In the genomic region with DNA sequence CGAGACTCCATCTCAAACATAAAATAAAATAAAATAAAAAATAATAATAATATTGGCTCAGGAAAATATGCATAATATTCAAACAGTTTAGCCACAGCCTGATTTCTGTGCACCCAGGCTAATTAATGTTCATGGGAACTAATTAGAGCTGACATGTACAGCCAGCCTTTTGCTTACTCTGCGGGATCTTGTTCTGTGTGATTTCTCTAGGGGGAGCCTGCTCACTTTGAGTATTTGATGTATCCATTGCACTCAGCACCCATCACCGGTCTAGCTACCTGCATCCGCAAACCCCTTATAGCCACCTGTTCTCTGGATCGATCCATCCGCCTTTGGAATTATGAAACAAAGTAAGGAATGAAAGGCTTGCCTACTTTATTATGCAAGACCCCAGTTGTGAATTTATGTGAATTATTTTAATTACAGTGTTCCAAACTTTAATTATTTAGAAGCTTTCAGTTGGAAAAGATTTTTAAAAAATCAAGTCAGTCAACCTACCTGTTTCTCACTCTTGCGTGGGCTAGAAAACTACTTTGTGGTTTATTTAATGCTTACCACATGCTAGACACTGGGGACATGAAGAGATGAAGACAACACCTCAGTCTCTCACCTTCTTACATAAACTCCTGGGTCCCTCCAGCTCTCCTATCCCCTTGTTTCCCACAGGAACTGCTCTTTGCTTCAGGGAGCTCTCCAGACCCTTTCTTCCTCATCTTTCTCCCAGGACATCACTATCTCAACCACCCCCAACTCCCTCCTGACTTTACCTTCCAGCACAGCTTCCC, we compare ENCODE assay signal across 24 cellular contexts. TPM values are rescaled to one million over a fixed set of nuclear protein-coding genes. Genes with fewer than 3 reads are reported as not detected.
A peak's percentile ranks its signal among the peaks of the same experiment; 100 is the strongest.
DNase-seq lines count a peak whose midpoint lies in the region; ATAC-seq, FAIRE-seq and TF ChIP-seq lines count a peak whose summit lies in the region.
"Had no signal": no experiment of that assay in that cellular context is flagged by ENCODE, and none has a peak within 500 bp of the region (broad histone marks: within the 10 kb centered on the region; RNA-seq: fewer than 3 reads in every experiment).

No MANE protein-coding gene starts in this region.

- no peak for ATAC-seq in PC-3
- ATAC-seq in HG02938 (IDR thresholded peaks at IDR 0.05; ENCODE audit: unreplicated experiment), result no peak
- ATAC-seq: activated CD4-positive, CD25-positive, alpha-beta regulatory T cell treated with anti-CD3 and anti-CD28 coated beads, Interleukin-2, amount 50 U/mL, for 24 hours; activated CD8-positive, alpha-beta T cell treated with anti-CD3 and anti-CD28 coated beads, Interleukin-2, amount 10 ng/mL, durations not matched to agents 7 days and 5 days had no signal

- H3K36me3 ChIP-seq in PC-3 (ENCODE audit: low read depth, low read length) (no peaks in the 10 kb centered on the region), endothelial cell of umbilical vein (ENCODE audit: control insufficient read depth in 2 of 2, extremely low read depth in 1 of 2, insufficient read depth in 2 of 2, low read length in 2 of 2) (no peaks in the 10 kb centered on the region)
- H3K36me3 ChIP-seq: cardiac muscle cell had no signal

- H2AFZ ChIP-seq in H9 (ENCODE audit: low read length), result no peak overlapping the region
- H2AFZ ChIP-seq in PC-3 (ENCODE audit: low read length), result no peak overlapping the region
- no peak overlapping the region for H2AFZ ChIP-seq in endothelial cell of umbilical vein (ENCODE audit: low read depth, low read length)
- H2AFZ ChIP-seq: hepatocyte had no signal

- H2BK12ac ChIP-seq in H9 (ENCODE audit: insufficient read length, low read depth, low read length), result no peak overlapping the region

- intact Hi-C loops in PC-3 (cut with micrococcal nuclease), result no loop called here
- intact Hi-C loops in endothelial cell of umbilical vein (cut with micrococcal nuclease), result no loop called here

- no peak overlapping the region for H3K18ac ChIP-seq in H9 (ENCODE audit: insufficient read length, low read depth, low read length)

- H3K79me1 ChIP-seq in H9 (ENCODE audit: insufficient read depth, low read depth, low read length, poor library complexity, severe bottlenecking), result no peaks in the 10 kb centered on the region

- H3K4me2 ChIP-seq in H9 (ENCODE audit: insufficient read depth, insufficient read length, low read length), result no peak overlapping the region
- no peak overlapping the region for H3K4me2 ChIP-seq in PC-3 (ENCODE audit: low read length)
- H3K4me2 ChIP-seq in endothelial cell of umbilical vein (ENCODE audit: insufficient read depth, low read length), result no peak overlapping the region
- H3K4me2 ChIP-seq: hepatocyte had no signal

- H3K9ac ChIP-seq in H9 (ENCODE audit: extremely low read depth, insufficient read length, low read length) (no peak overlapping the region), PC-3 (ENCODE audit: low read length) (no peak overlapping the region), endothelial cell of umbilical vein (replicated peaks; ENCODE audit: extremely low read depth, insufficient read depth, low read length) (no peak overlapping the region)

- H3K56ac ChIP-seq in H9 (ENCODE audit: insufficient read length, low read depth, low read length), result no peak overlapping the region

- H3K4ac ChIP-seq in H9 (ENCODE audit: low read depth, low read length), result no peak overlapping the region

- no peak overlapping the region for H4K5ac ChIP-seq in H9 (ENCODE audit: insufficient read length, low read depth, low read length)

- H2BK5ac ChIP-seq in H9 (ENCODE audit: insufficient read length, low read length), result no peak overlapping the region

- POLR2A ChIA-PET in PC-3 (lab: Charles Lee; ENCODE audit: unreplicated experiment) (no interaction called here), endothelial cell of umbilical vein (lab: Charles Lee) (interaction anchor here (1.2 kb wide), 1 partner anchor 10 kb away, joined by 4 read pairs; no protein-coding TSS in a partner anchor), RWPE1 (lab: Yijun Ruan, JAX; ENCODE audit: low non-redundant PET) (interaction anchor here (0.8 kb wide), 1 partner anchor 285 kb away, joined by 3 read pairs; no protein-coding TSS in a partner anchor)

- H3K4me1 Mint-ChIP-seq in H9, result no peaks in the 10 kb centered on the region; a peak in 1 of 4 replicates
- H3K4me1 Mint-ChIP-seq: B cell had no signal

- H2BK15ac ChIP-seq in H9 (ENCODE audit: low read depth, low read length), result no peak overlapping the region

- no peaks in the 10 kb centered on the region for H3K23me2 ChIP-seq in H9 (ENCODE audit: insufficient read length, low read depth, low read length, poor library complexity, severe bottlenecking)

- no peaks in the 10 kb centered on the region for H3K9me2 ChIP-seq in PC-3 (replicated peaks; ENCODE audit: low read length)

- H3K27ac ChIP-seq in H9 (ENCODE audit: insufficient read length, low read depth, low read length) (no peak overlapping the region), PC-3 (ENCODE audit: low read length) (no peak overlapping the region), endothelial cell of umbilical vein (ENCODE audit: insufficient read depth, low read depth, low read length) (no peak overlapping the region), RWPE1 (no peak overlapping the region)
- H3K27ac ChIP-seq: cardiac muscle cell, hepatocyte had no signal

- peak; percentile 18 for FAIRE-seq in endothelial cell of umbilical vein (lab: Jason Lieb, UNC)

- H3F3A ChIP-seq in PC-3 (ENCODE audit: low read length, unreplicated experiment), result no peaks in the 10 kb centered on the region

- no peak overlapping the region for H4K8ac ChIP-seq in H9 (replicated peaks; ENCODE audit: insufficient read length, low read depth, low read length)

- TF ChIP-seq CTCF in H9 (conservative IDR thresholded peaks at IDR 0.05) (peak; percentile 33; the same call in 2 of the 3 replicates), PC-3 (conservative IDR thresholded peaks at IDR 0.05; ENCODE audit: low read depth, low read length) (0 out of 2 replicates have a peak, but pooled peaks have one; percentile 17), endothelial cell of umbilical vein (IDR thresholded peaks at IDR 0.05; ENCODE audit: extremely low read depth in 1 of 2, insufficient read depth in 1 of 2, low read depth in 1 of 2, low read length in 2 of 2) (no peak), RWPE1 (conservative IDR thresholded peaks at IDR 0.05; ENCODE audit: low read depth) (no peak)

- H3K27me3 ChIP-seq in H9 (ENCODE audit: insufficient read depth, low read length), result no peaks in the 10 kb centered on the region
- H3K27me3 ChIP-seq in PC-3 (ENCODE audit: low read length), result no peaks in the 10 kb centered on the region
- H3K27me3 ChIP-seq in endothelial cell of umbilical vein (ENCODE audit: control insufficient read depth in 2 of 2, insufficient read depth in 2 of 2, low read length in 2 of 2), result no peaks in the 10 kb centered on the region
- H3K27me3 ChIP-seq: cardiac muscle cell, hepatocyte had no signal

- no CpG with 5 or more reads among the region's 7 CpGs for WGBS in H9 (ENCODE audit: extremely low coverage, insufficient read length, low lambda C conversion rate)

- H3K4me3 ChIP-seq in PC-3 (ENCODE audit: low read length) (no peak overlapping the region), endothelial cell of umbilical vein (replicated peaks in 1 of 3; ENCODE audit: insufficient read depth in 1 of 3, low read depth in 1 of 3, low read length in 3 of 3) (no peak overlapping the region)
- H3K4me3 ChIP-seq: cardiac muscle cell, hepatocyte had no signal

- DNase-seq in DMS79 treated with DMSO at 0.1 percent for 48 hours (lab: John Stamatoyannopoulos, UW), result peak; percentile 3
- DNase-seq in DMS79 (lab: John Stamatoyannopoulos, UW), result no peak
- no peak for DNase-seq in H9
- DNase-seq in PC-3, result no peak
- no peak for DNase-seq in endothelial cell of umbilical vein (ENCODE audit: low read depth, low spot score)
- DNase-seq in NCI-H1694 treated with DMSO at 0.1 percent for 48 hours (lab: John Stamatoyannopoulos, UW), result no peak
- no peak for DNase-seq in RWPE1 (ENCODE audit: low spot score)
- DNase-seq: 8988T; activated CD8-positive, alpha-beta T cell treated with anti-CD3 and anti-CD28 coated beads, Interleukin-2, amount 10 ng/mL, durations not matched to agents 7 days and 5 days; activated T-cell treated with anti-CD3 and anti-CD28 coated beads, Interleukin-2, amount 50 U/mL, for 1 hour; amniotic stem cell; Caco-2; foreskin fibroblast; IMR-90; islet precursor cell; NCI-H2081 treated with DMSO at 0.1 percent for 48 hours; NK-92 treated with Interleukin-12 subunit alpha and Interleukin-12 subunit beta, amount 100 ng/mL, for 24 hours; nucleus accumbens; T1000 had no signal

- H3K14ac ChIP-seq in H9 (ENCODE audit: insufficient read depth, low read length), result no peak overlapping the region

- H3T11ph ChIP-seq in H9 (ENCODE audit: low read length), result no peak overlapping the region

- H3K36me3 Mint-ChIP-seq in H9 (ENCODE audit: insufficient read depth in 1 of 3, low read depth in 3 of 3), result no peaks in the 10 kb centered on the region

- no peak overlapping the region for H3K27ac Mint-ChIP-seq in H9
- H3K27ac Mint-ChIP-seq: activated CD8-positive, alpha-beta T cell treated with anti-CD3 and anti-CD28 coated beads, Interleukin-2, amount 10 ng/mL, durations not matched to agents 7 days and 5 days; B cell had no signal

- H3K79me2 ChIP-seq in H9 (ENCODE audit: insufficient read depth, low read length) (no peaks in the 10 kb centered on the region), PC-3 (ENCODE audit: low read length) (no peaks in the 10 kb centered on the region), endothelial cell of umbilical vein (ENCODE audit: control insufficient read depth, insufficient read depth, low read length) (no peaks in the 10 kb centered on the region)
- H3K79me2 ChIP-seq: hepatocyte had no signal

- H4K91ac ChIP-seq in H9 (ENCODE audit: insufficient read length, low read depth, low read length), result no peak overlapping the region

- H2AK5ac ChIP-seq in H9 (ENCODE audit: insufficient read length, low read length), result no peak overlapping the region

- no peaks in the 10 kb centered on the region for H3K9me3 ChIP-seq in H9 (ENCODE audit: control insufficient read depth, low read depth, low read length)
- H3K9me3 ChIP-seq in PC-3 (ENCODE audit: low read length), result peaks cover 12% of the 10 kb centered on the region
- no peaks in the 10 kb centered on the region for H3K9me3 ChIP-seq in endothelial cell of umbilical vein (replicated peaks; ENCODE audit: control insufficient read depth, insufficient read depth, low read length)

- no peak overlapping the region for H3K23ac ChIP-seq in H9 (ENCODE audit: insufficient read length, low read depth, low read length)

- CTCF ChIA-PET in PC-3 (lab: Charles Lee), result no interaction called here
- CTCF ChIA-PET in endothelial cell of umbilical vein (lab: Charles Lee), result interaction anchor here (1.2 to 2.1 kb wide), 4 partner anchors 9 to 29 kb away, joined by 3 to 8 read pairs (median 4); no protein-coding TSS in a partner anchor
- CTCF ChIA-PET in RWPE1 (lab: Yijun Ruan, JAX), result interaction anchor here (0.6 kb wide), 2 partner anchors 673 to 931 kb away, joined by 3 read pairs; no protein-coding TSS in a partner anchor

- no peaks in the 10 kb centered on the region for H3K27me3 Mint-ChIP-seq in H9 (ENCODE audit: low read depth)

- dilution Hi-C loops in endothelial cell of umbilical vein (cut with MboI; ENCODE audit: extremely low pct_ligation_motif_present, low sequenced_read_pairs), result no loop called here

- H3K4me1 ChIP-seq in H9 (ENCODE audit: insufficient read depth, low read length), result no peaks in the 10 kb centered on the region
- no peaks in the 10 kb centered on the region for H3K4me1 ChIP-seq in PC-3 (ENCODE audit: insufficient read depth, low read length)
- no peaks in the 10 kb centered on the region for H3K4me1 ChIP-seq in endothelial cell of umbilical vein (ENCODE audit: control insufficient read depth, extremely low read depth, insufficient read depth, low read length)
- H3K4me1 ChIP-seq: Caco-2 had no signal

- no peak for TF ChIP-seq POLR2A in endothelial cell of umbilical vein (IDR thresholded peaks at IDR 0.05; ENCODE audit: low read depth, low read length)

- H2BK20ac ChIP-seq in H9 (ENCODE audit: low read depth, low read length, poor library complexity, severe bottlenecking), result no peak overlapping the region

- H3K9me1 ChIP-seq in endothelial cell of umbilical vein (replicated peaks; ENCODE audit: control insufficient read depth, extremely low read depth, insufficient read depth, low read length), result no peaks in the 10 kb centered on the region

- no peak overlapping the region for H3K4me3 Mint-ChIP-seq in H9
- H3K4me3 Mint-ChIP-seq: activated CD8-positive, alpha-beta T cell treated with anti-CD3 and anti-CD28 coated beads, Interleukin-2, amount 10 ng/mL, durations not matched to agents 7 days and 5 days; B cell had no signal

- H2BK120ac ChIP-seq in H9 (ENCODE audit: low read depth, low read length, poor library complexity, severe bottlenecking), result no peak overlapping the region

- no peaks in the 10 kb centered on the region for H4K20me1 ChIP-seq in H9 (ENCODE audit: control insufficient read depth, insufficient read depth, insufficient read length)
- H4K20me1 ChIP-seq in PC-3 (ENCODE audit: low read length), result no peaks in the 10 kb centered on the region
- no peaks in the 10 kb centered on the region for H4K20me1 ChIP-seq in endothelial cell of umbilical vein (replicated peaks; ENCODE audit: control insufficient read depth, extremely low read depth, insufficient read depth, low read length)

- BruUV-seq in PC-3 (replicated peaks; lab: Mats Ljungman, UMichigan), result no TSS peak
- no TSS peak for BruUV-seq in endothelial cell of umbilical vein (replicated peaks; lab: Mats Ljungman, UMichigan)

- H3K9me3 Mint-ChIP-seq in H9, result no peaks in the 10 kb centered on the region; a peak in 1 of 5 replicates

RNA-seq across cellular contexts. Expression of gene CFAP57, which starts 25.4 kb away (rescaled TPM):
- total RNA-seq in H9 (2021) (0.11 and 0.33 TPM in 2 replicates), PC-3 (2014; rRNA removed) (1.2 and 2.6 TPM in 2 replicates), endothelial cell of umbilical vein (0.28 and 0.88 TPM in 2 replicates)
- polyA plus RNA-seq in endothelial cell of umbilical vein, result 0.83 and 0.91 TPM in 2 replicates
- polyA plus RNA-seq in endothelial cell of umbilical vein (2011; cell fraction: cytosol; rRNA removed), result 0.62 and 1.0 TPM in 2 replicates
- 5.5 and 6.1 TPM in 2 replicates for polyA plus RNA-seq in endothelial cell of umbilical vein (2011; cell fraction: nucleus; rRNA removed)
- polyA plus RNA-seq in endothelial cell of umbilical vein (2012), result 0.54 and 0.68 TPM in 2 replicates
- 0.62 and 0.68 TPM in 2 replicates for polyA minus RNA-seq in endothelial cell of umbilical vein
- polyA minus RNA-seq in endothelial cell of umbilical vein (2011; cell fraction: cytosol; rRNA and poly(A)+ RNA removed), result 0.41 TPM
- 0.72 and 0.87 TPM in 2 replicates for polyA minus RNA-seq in endothelial cell of umbilical vein (2011; cell fraction: nucleus; rRNA and poly(A)+ RNA removed)
- total RNA-seq: activated CD8-positive, alpha-beta T cell treated with anti-CD3 and anti-CD28 coated beads, Interleukin-2, amount 10 ng/mL, durations not matched to agents 7 days and 5 days; cardiac muscle cell had no signal

RNA-seq across cellular contexts. Expression of gene EBNA1BP2, which starts 25.4 kb away (rescaled TPM):
- 84.3 and 84.7 TPM in 2 replicates for total RNA-seq in H9 (2021)
- total RNA-seq in PC-3 (2014; rRNA removed), result 274 and 338 TPM in 2 replicates
- total RNA-seq in endothelial cell of umbilical vein, result 104 and 105 TPM in 2 replicates
- 32.1 and 47.8 TPM in 2 replicates for polyA plus RNA-seq in endothelial cell of umbilical vein
- polyA plus RNA-seq in endothelial cell of umbilical vein (2011; cell fraction: cytosol; rRNA removed), result 82.4 and 90.7 TPM in 2 replicates
- polyA plus RNA-seq in endothelial cell of umbilical vein (2011; cell fraction: nucleus; rRNA removed), result 71.7 and 74.9 TPM in 2 replicates
- polyA plus RNA-seq in endothelial cell of umbilical vein (2012), result 95.8 and 145 TPM in 2 replicates
- polyA minus RNA-seq in endothelial cell of umbilical vein, result 37.6 and 43.6 TPM in 2 replicates
- 43.0 TPM for polyA minus RNA-seq in endothelial cell of umbilical vein (2011; cell fraction: cytosol; rRNA and poly(A)+ RNA removed)
- polyA minus RNA-seq in endothelial cell of umbilical vein (2011; cell fraction: nucleus; rRNA and poly(A)+ RNA removed), result 28.8 and 32.4 TPM in 2 replicates

Comparison
In these comparisons a context has a peak if more than half of its experiments do, and no peak if none do; other contexts are left out.
1. CTCF ChIP-seq: peak in H9 (single experiment) and PC-3 (single experiment); none in endothelial cell of umbilical vein (0 of 2) and RWPE1 (single experiment).